26 cellular contexts compared by ENCODE assay signal in genomic region chr6:20732896-20733295, GRCh38.
"Had no signal": no experiment of that assay in that cellular context is flagged by ENCODE, and none has a peak within 500 bp of the region (broad histone marks: within the 10 kb centered on the region; RNA-seq: fewer than 3 reads in every experiment).

No MANE protein-coding gene starts in this region.

- H3K9ac ChIP-seq: parathyroid adenoma had no signal

- H3K27me3 ChIP-seq: breast epithelium, colonic mucosa, dorsolateral prefrontal cortex, esophagus muscularis mucosa, heart left ventricle, right lobe of liver, stomach, suprapubic skin, tibial nerve had no signal

- H3K4me1 ChIP-seq: breast epithelium, colonic mucosa, heart left ventricle, lower lobe of right lung, parathyroid adenoma, right lobe of liver, tibial nerve had no signal

- H3K27ac ChIP-seq: breast epithelium, colonic mucosa, dorsolateral prefrontal cortex, esophagus muscularis mucosa, heart left ventricle, lower lobe of right lung, parathyroid adenoma, right lobe of liver, stomach, suprapubic skin, tibial nerve had no signal

- H3K4me2 ChIP-seq: smooth muscle cell had no signal

- H3K9me3 ChIP-seq: breast epithelium, colonic mucosa, esophagus muscularis mucosa, heart left ventricle, lower lobe of right lung, right lobe of liver, stomach, suprapubic skin, tibial nerve had no signal

- DNase-seq: activated CD4-positive, alpha-beta T cell treated with anti-CD3 and anti-CD28 coated beads for 4 hours; activated CD4-positive, alpha-beta T cell treated with anti-CD3 and anti-CD28 coated beads, Interleukin-2, amount 50 U/mL, for 48 hours; activated CD4-positive, CD25-positive, alpha-beta regulatory T cell; activated CD8-positive, alpha-beta memory T cell treated with anti-CD3 and anti-CD28 coated beads, Interleukin-2, amount 50 U/mL, for 48 hours; activated naive CD4-positive, alpha-beta T cell treated with anti-CD3 and anti-CD28 coated beads for 36 hours; activated naive CD8-positive, alpha-beta T cell treated with anti-CD3 and anti-CD28 coated beads, Interleukin-2, amount 10 ng/mL, durations not matched to agents 7 days and 5 days; activated T-cell treated with anti-CD3 and anti-CD28 coated beads, Interleukin-2, amount 50 U/mL, for 4 hours; amniotic stem cell; colonic mucosa; dorsolateral prefrontal cortex; heart left ventricle; islet precursor cell; left cardiac atrium; lower lobe of right lung; right lobe of liver; stimulated activated CD4-positive, alpha-beta T cell treated with anti-CD3 and anti-CD28 coated beads, Interleukin-15, amount 100 ng/mL, for 24 hours; stomach; T-helper 9 cell had no signal

- ATAC-seq: activated T-cell treated with anti-CD3 and anti-CD28 coated beads, Interleukin-2, amount 50 U/mL, for 4 hours; heart left ventricle; left cardiac atrium; lower lobe of right lung; natural killer cell treated with Interleukin-12 subunit alpha and Interleukin-12 subunit beta and Interleukin-15 and Interleukin-18, amount 100 ng/mL, for 72 hours; right lobe of liver; stimulated activated memory B cell treated with anti-CD40 and anti-IgM and Interleukin-4, amounts not matched to agents 10 μg/mL and 1 μg/mL and 100 μg/mL, for 72 hours had no signal

- H2AFZ ChIP-seq: parathyroid adenoma had no signal

- H3K4me3 ChIP-seq: breast epithelium, colonic mucosa, dorsolateral prefrontal cortex, esophagus muscularis mucosa, heart left ventricle, lower lobe of right lung, right lobe of liver, smooth muscle cell, stomach, suprapubic skin, tibial nerve had no signal

- H3K79me2 ChIP-seq: parathyroid adenoma had no signal

- H3K36me3 ChIP-seq: breast epithelium, colonic mucosa, esophagus muscularis mucosa, heart left ventricle, lower lobe of right lung, right lobe of liver, stomach, suprapubic skin, tibial nerve had no signal
